Comparison of ENCODE assay signal across 8 cellular contexts in genomic region chr11:67356867-67357561, GRCh38. TPM values are rescaled to one million over a fixed set of nuclear protein-coding genes. Genes with fewer than 3 reads are reported as not detected.
A peak's percentile ranks its signal among the peaks of the same experiment; 100 is the strongest.
DNase-seq lines count a peak whose midpoint lies in the region; ATAC-seq and TF ChIP-seq lines count a peak whose summit lies in the region.

No MANE protein-coding gene starts in this region.

- H3K27me3 ChIP-seq in PC-9 (ENCODE audit: insufficient read depth, low read depth), result no peaks in the 10 kb centered on the region
- H3K27me3 ChIP-seq in fibroblast of lung (ENCODE audit: control insufficient read depth, insufficient read depth, low read length), result no peaks in the 10 kb centered on the region
- no peaks in the 10 kb centered on the region for H3K27me3 ChIP-seq in testis

- peaks cover 83% of the 10 kb centered on the region for H3F3A ChIP-seq in PC-9 (ENCODE audit: insufficient read depth, low read depth)

- no peaks in the 10 kb centered on the region for H3K9me2 ChIP-seq in PC-9 (ENCODE audit: insufficient read depth)

- H2AFZ ChIP-seq in PC-9 (no peak overlapping the region), fibroblast of lung (ENCODE audit: low read length) (no peak overlapping the region)

- H3K36me3 Mint-ChIP-seq in activated T-cell treated with anti-CD3 and anti-CD28 coated beads, Interleukin-2, amount 50 U/mL, for 72 hours (ENCODE audit: insufficient read depth in 2 of 2), result no peaks in the 10 kb centered on the region
- H3K36me3 Mint-ChIP-seq in nephron (ENCODE audit: low read depth), result no peaks in the 10 kb centered on the region

- WGBS in testis, 2 donors, result 39 to 50% methylated on average over 3 of the region's 3 CpGs

- intact Hi-C loops in PC-9 (cut with micrococcal nuclease; ENCODE audit: unreplicated experiment) (loop anchor here (1.0 to 2.0 kb wide), 2 partner anchors 25 to 150 kb away; no protein-coding TSS in a partner anchor), testis (cut with DNase I; ENCODE audit: low total_unique reads) (no loop called here)

- H3K4me1 ChIP-seq in PC-9 (replicated peaks; ENCODE audit: insufficient read depth) (peaks cover 64% of the 10 kb centered on the region), fibroblast of lung (ENCODE audit: control insufficient read depth, extremely low read depth, insufficient read depth, low read length) (peaks cover 39% of the 10 kb centered on the region), testis (peaks cover 34% of the 10 kb centered on the region)

- in situ Hi-C loops in Caki2 (cut with HindIII; ENCODE audit: low pct_unique_long_range_greater_than_20kb, low sequenced_read_pairs), result no loop called here

- CTCF ChIA-PET in PC-9 (lab: Charles Lee), result interaction anchor here (0.5 to 3.6 kb wide), 15 partner anchors 7 to 789 kb away, joined by 3 to 174 read pairs (median 5); partner anchors contain the start of gene RAD9A

- no peaks in the 10 kb centered on the region for H4K20me1 ChIP-seq in PC-9 (ENCODE audit: insufficient read depth)
- H4K20me1 ChIP-seq in fibroblast of lung (ENCODE audit: control insufficient read depth, extremely low read depth, insufficient read depth, low read length), result no peaks in the 10 kb centered on the region

- no peaks in the 10 kb centered on the region for H3K9me3 Mint-ChIP-seq in activated T-cell treated with anti-CD3 and anti-CD28 coated beads, Interleukin-2, amount 50 U/mL, for 72 hours
- H3K9me3 Mint-ChIP-seq in nephron, result no peaks in the 10 kb centered on the region

- BruUV-seq in PC-9 (replicated peaks; lab: Mats Ljungman, UMichigan), result no TSS peak

- H3K4me2 ChIP-seq in PC-9, result peak overlapping the region; percentile 97
- H3K4me2 ChIP-seq in fibroblast of lung (ENCODE audit: extremely low read depth, insufficient read depth, low read length), result no peak overlapping the region

- POLR2A ChIA-PET in PC-9 (lab: Charles Lee; ENCODE audit: unreplicated experiment), result interaction anchor here (0.5 to 1.1 kb wide), 9 partner anchors 17 to 1652 kb away, joined by 3 to 19 read pairs (median 6); no protein-coding TSS in a partner anchor

- H3K36me3 ChIP-seq in PC-9 (ENCODE audit: low read depth) (no peaks in the 10 kb centered on the region), fibroblast of lung (ENCODE audit: control insufficient read depth, insufficient read depth, low read length) (no peaks in the 10 kb centered on the region), testis (ENCODE audit: low read depth, missing control alignments) (no peaks in the 10 kb centered on the region)

- peak in 1 of 2 donors; percentile 14 for ATAC-seq in activated T-cell treated with anti-CD3 and anti-CD28 coated beads, Interleukin-2, amount 50 U/mL, for 72 hours (replicated peaks in 1 of 2)
- no peak for ATAC-seq in GM21529 (IDR thresholded peaks at IDR 0.05; ENCODE audit: unreplicated experiment)

- H3K4me3 Mint-ChIP-seq in activated T-cell treated with anti-CD3 and anti-CD28 coated beads, Interleukin-2, amount 50 U/mL, for 72 hours, result peak overlapping the region; percentile 8 to 57
- peak overlapping the region; percentile 31 to 44 (median 43) for H3K4me3 Mint-ChIP-seq in nephron

- H3K27ac Mint-ChIP-seq in activated T-cell treated with anti-CD3 and anti-CD28 coated beads, Interleukin-2, amount 50 U/mL, for 72 hours, result peak overlapping the region; percentile 35
- H3K27ac Mint-ChIP-seq in nephron, result peak overlapping the region; percentile 70 to 90 (median 88)

- DNase-seq in Caki2 (ENCODE audit: low read depth) (peak; percentile 71), HUDEP-2 (lab: John Stamatoyannopoulos, UW; ENCODE audit: unreplicated experiment in 76 of 76) (peak in 68 of 76 experiments; percentile 16 to 79 (median 48)), PC-9 (peak; percentile 79 to 84), fibroblast of lung (ENCODE audit: low read depth in 2 of 2) (peak; percentile 73 to 84), testis (peak; percentile 67)
- peak; percentile 69 to 77 for DNase-seq in activated T-cell treated with anti-CD3 and anti-CD28 coated beads, Interleukin-2, amount 50 U/mL, for 72 hours

- H3K4me3 ChIP-seq in PC-9 (peak overlapping the region; percentile 38; the same call in 1 of the 2 replicates), fibroblast of lung (replicated peaks in 1 of 4; ENCODE audit: control extremely low read depth in 1 of 4, insufficient read depth in 1 of 4, low read depth in 3 of 4, low read length in 4 of 4) (no peak overlapping the region), testis (no peak overlapping the region)

- no peak overlapping the region for H3K9ac ChIP-seq in fibroblast of lung (ENCODE audit: insufficient read depth, low read length)

- H3K9me3 ChIP-seq in PC-9 (ENCODE audit: insufficient read depth, low read depth) (no peaks in the 10 kb centered on the region), fibroblast of lung (ENCODE audit: control insufficient read depth, insufficient read depth, low read depth, low read length) (no peaks in the 10 kb centered on the region), testis (no peaks in the 10 kb centered on the region)

- H3K79me2 ChIP-seq in PC-9 (ENCODE audit: low read depth) (peaks cover 22% of the 10 kb centered on the region), fibroblast of lung (ENCODE audit: control insufficient read depth, insufficient read depth, low read length) (peaks cover 4% of the 10 kb centered on the region)

- peak; percentile 99 for TF ChIP-seq CTCF in PC-9 (conservative IDR thresholded peaks at IDR 0.05)
- peak; percentile 96 to 97 for TF ChIP-seq CTCF in fibroblast of lung (conservative IDR thresholded peaks at IDR 0.05 in 1 of 2, IDR thresholded peaks at IDR 0.05 in 1 of 2; ENCODE audit: low read depth in 1 of 2, low read length in 2 of 2)
- TF ChIP-seq CTCF in nephron (IDR thresholded peaks at IDR 0.05; ENCODE audit: unreplicated experiment in 3 of 3), result peak; percentile 88 to 97 (median 93)
- peak; percentile 87 to 91 (median 89) for TF ChIP-seq CTCF in testis (IDR thresholded peaks at IDR 0.05)

- H3K27me3 Mint-ChIP-seq in activated T-cell treated with anti-CD3 and anti-CD28 coated beads, Interleukin-2, amount 50 U/mL, for 72 hours (ENCODE audit: low read depth), result no peaks in the 10 kb centered on the region
- peaks cover 4% of the 10 kb centered on the region for H3K27me3 Mint-ChIP-seq in nephron (ENCODE audit: low read depth)

- peaks cover 30% of the 10 kb centered on the region for H3K4me1 Mint-ChIP-seq in activated T-cell treated with anti-CD3 and anti-CD28 coated beads, Interleukin-2, amount 50 U/mL, for 72 hours (ENCODE audit: low read depth)
- peaks cover 45% of the 10 kb centered on the region for H3K4me1 Mint-ChIP-seq in nephron

- no peak for TF ChIP-seq POLR2A in testis (IDR thresholded peaks at IDR 0.05)

- peak overlapping the region; percentile 90 for H3K27ac ChIP-seq in PC-9
- peak overlapping the region; percentile 99 for H3K27ac ChIP-seq in fibroblast of lung (ENCODE audit: insufficient read depth, low read length)
- H3K27ac ChIP-seq in testis, result peak overlapping the region in 1 of 2 donors; percentile 97

RNA-seq across cellular contexts. Expression of gene POLD4, which starts 3.7 kb away (rescaled TPM):
- 26.7 and 38.5 TPM in 2 replicates for total RNA-seq in Caki2 (2014; rRNA removed; shearing (Covaris generic); ENCODE audit: low replicate concordance)
- total RNA-seq in PC-9 (2021) (67.1 and 83.7 TPM in 2 replicates), fibroblast of lung (28.5 and 32.4 TPM in 2 replicates), testis (10 to 100 TPM; 53.8 to 59.1 TPM)
- total RNA-seq in activated T-cell treated with anti-CD3 and anti-CD28 coated beads, Interleukin-2, amount 50 U/mL, for 72 hours, result 10 to 100 TPM; 68.5 to 74.1 TPM
- polyA plus RNA-seq in fibroblast of lung (33.3 and 36.3 TPM in 2 replicates), testis (ENCODE audit: insufficient read depth, low read depth, low replicate concordance) (54.6 TPM)
- 81.4 and 86.9 TPM in 2 replicates for polyA plus RNA-seq in fibroblast of lung (2012)
- polyA minus RNA-seq in fibroblast of lung (ENCODE audit: low replicate concordance), result 12.6 and 12.9 TPM in 2 replicates

RNA-seq across cellular contexts. Expression of gene CLCF1, which starts 16.4 kb away (rescaled TPM):
- total RNA-seq in Caki2 (2014; rRNA removed; shearing (Covaris generic); ENCODE audit: low replicate concordance), result 6.5 and 13.4 TPM in 2 replicates
- 15.9 and 17.0 TPM in 2 replicates for total RNA-seq in PC-9 (2021)
- total RNA-seq in activated T-cell treated with anti-CD3 and anti-CD28 coated beads, Interleukin-2, amount 50 U/mL, for 72 hours, result under 1 TPM; 0.22 to 0.93 TPM
- total RNA-seq in fibroblast of lung, result 2.3 and 3.6 TPM in 2 replicates
- polyA plus RNA-seq in fibroblast of lung, result 6.0 and 6.5 TPM in 2 replicates
- 5.9 and 6.7 TPM in 2 replicates for polyA plus RNA-seq in fibroblast of lung (2012)
- polyA minus RNA-seq in fibroblast of lung (ENCODE audit: low replicate concordance), result 10.7 and 14.4 TPM in 2 replicates
- 1 to 10 TPM; 3.7 to 6.8 TPM for total RNA-seq in testis
- polyA plus RNA-seq in testis (ENCODE audit: insufficient read depth, low read depth, low replicate concordance), result 2.7 TPM

RNA-seq across cellular contexts. Expression of gene RAD9A, which starts 34.8 kb away (rescaled TPM):
- 24.4 and 26.6 TPM in 2 replicates for total RNA-seq in Caki2 (2014; rRNA removed; shearing (Covaris generic); ENCODE audit: low replicate concordance)
- total RNA-seq in PC-9 (2021), result 62.8 and 79.8 TPM in 2 replicates
- 10 to 100 TPM; 36.7 to 41.2 TPM for total RNA-seq in activated T-cell treated with anti-CD3 and anti-CD28 coated beads, Interleukin-2, amount 50 U/mL, for 72 hours
- 3.8 and 6.4 TPM in 2 replicates for total RNA-seq in fibroblast of lung
- 3.5 and 5.9 TPM in 2 replicates for polyA plus RNA-seq in fibroblast of lung
- polyA plus RNA-seq in fibroblast of lung (2012), result 5.5 and 9.3 TPM in 2 replicates
- 5.2 and 6.4 TPM in 2 replicates for polyA minus RNA-seq in fibroblast of lung (ENCODE audit: low replicate concordance)
- 10 to 100 TPM; 35.8 to 46.2 TPM for total RNA-seq in testis
- polyA plus RNA-seq in testis (ENCODE audit: insufficient read depth, low read depth, low replicate concordance), result 25.7 TPM

RNA-seq across cellular contexts. Expression of gene PPP1CA, which starts 44.6 kb away (rescaled TPM):
- 251 and 260 TPM in 2 replicates for total RNA-seq in Caki2 (2014; rRNA removed; shearing (Covaris generic); ENCODE audit: low replicate concordance)
- total RNA-seq in PC-9 (2021), result 306 and 351 TPM in 2 replicates
- 100 to 1,000 TPM; 211 to 244 TPM for total RNA-seq in activated T-cell treated with anti-CD3 and anti-CD28 coated beads, Interleukin-2, amount 50 U/mL, for 72 hours
- total RNA-seq in fibroblast of lung, result 90.7 and 104 TPM in 2 replicates
- polyA plus RNA-seq in fibroblast of lung, result 135 and 218 TPM in 2 replicates
- polyA plus RNA-seq in fibroblast of lung (2012), result 147 and 213 TPM in 2 replicates
- 287 and 410 TPM in 2 replicates for polyA minus RNA-seq in fibroblast of lung (ENCODE audit: low replicate concordance)
- 100 to 1,000 TPM; 100 to 129 TPM for total RNA-seq in testis
- polyA plus RNA-seq in testis (ENCODE audit: insufficient read depth, low read depth, low replicate concordance), result 79.7 TPM

RNA-seq across cellular contexts. Expression of gene TBC1D10C, which starts 46.9 kb away (rescaled TPM):
- total RNA-seq in Caki2 (2014; rRNA removed; shearing (Covaris generic); ENCODE audit: low replicate concordance), result 1.6 TPM in 1 of 2 replicates, not detected in the other
- total RNA-seq in PC-9 (2021), result 0.58 TPM in 1 of 2 replicates, not detected in the other
- 100 to 1,000 TPM in 1 of 2 donors, 10 to 100 TPM in 1; 93.3 to 120 TPM for total RNA-seq in activated T-cell treated with anti-CD3 and anti-CD28 coated beads, Interleukin-2, amount 50 U/mL, for 72 hours
- total RNA-seq in fibroblast of lung, result not detected in 2 replicates
- polyA plus RNA-seq in fibroblast of lung, result 0.05 TPM in 1 of 2 replicates, not detected in the other
- polyA plus RNA-seq in fibroblast of lung (2012), result 0.10 TPM in 1 of 2 replicates, not detected in the other
- not detected in 2 replicates for polyA minus RNA-seq in fibroblast of lung (ENCODE audit: low replicate concordance)
- 1 to 10 TPM; 1.8 to 3.8 TPM for total RNA-seq in testis
- polyA plus RNA-seq in testis (ENCODE audit: insufficient read depth, low read depth, low replicate concordance), result 3.3 TPM
